ENCODE assay signal across 20 cellular contexts in the genomic region with DNA sequence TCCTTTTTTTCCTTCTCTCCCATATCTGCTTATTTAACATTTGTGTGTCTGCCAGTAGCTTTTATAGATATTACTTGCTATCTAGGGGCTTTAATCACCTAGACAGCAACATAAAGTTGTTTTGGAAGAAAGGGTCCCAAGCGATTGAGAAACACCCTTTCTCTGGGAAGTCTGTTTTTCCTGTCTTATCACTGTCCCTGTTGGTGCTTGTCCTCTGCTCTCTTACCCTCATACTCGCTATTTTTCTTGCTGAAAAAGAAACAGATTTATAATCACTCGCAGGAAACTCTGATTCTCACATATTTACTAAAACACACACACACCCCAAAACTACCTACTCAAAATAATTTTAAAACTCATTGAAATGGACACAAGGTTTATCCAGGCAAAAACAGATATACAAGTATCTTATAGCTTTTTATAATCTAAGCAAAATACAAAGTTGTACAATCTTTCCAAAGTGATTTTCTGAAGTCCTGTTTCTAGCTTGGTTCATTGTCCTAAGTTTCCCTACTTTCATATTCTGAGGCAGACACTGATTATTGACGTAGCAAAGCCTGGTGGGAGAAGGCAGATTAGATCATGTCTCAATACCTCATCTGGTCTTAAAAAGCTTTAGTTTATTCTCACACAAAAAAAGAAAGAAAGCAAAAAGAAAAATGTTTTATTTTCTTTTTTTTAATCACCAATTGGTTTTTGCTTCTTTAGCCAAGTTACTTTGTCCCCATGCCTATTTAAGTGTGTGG.
A peak's percentile ranks its signal among the peaks of the same experiment; 100 is the strongest.
DNase-seq lines count a peak whose midpoint lies in the region; ATAC-seq and TF ChIP-seq lines count a peak whose summit lies in the region.
"Had no signal": no experiment of that assay in that cellular context is flagged by ENCODE, and none has a peak within 500 bp of the region (broad histone marks: within the 10 kb centered on the region; RNA-seq: fewer than 3 reads in every experiment).

No MANE protein-coding gene starts in this region.

- H3K36me3 Mint-ChIP-seq in natural killer cell: no peaks in the 10 kb centered on the region
- H3K36me3 Mint-ChIP-seq in T-helper 2 cell treated with Interferon-gamma antibody and Interleukin-4, amounts not matched to agents 5 μg/mL and 100 μg/mL, for 36 hours (ENCODE audit: low read depth): no peaks in the 10 kb centered on the region
- H3K36me3 Mint-ChIP-seq: CD8-positive, alpha-beta T cell; IgD-negative memory B cell had no signal

- H3K9me3 ChIP-seq in left ventricle myocardium inferior (replicated peaks) (no peaks in the 10 kb centered on the region), subcutaneous abdominal adipose tissue (ENCODE audit: control insufficient read depth in 5 of 5, low read length in 5 of 5) (no peaks in the 10 kb centered on the region)
- H3K9me3 ChIP-seq: suprapubic skin, uterus had no signal

- peak; percentile 26 for DNase-seq in NAMALWA (ENCODE audit: low spot score)
- peak; percentile 31 for DNase-seq in choroid plexus epithelial cell (ENCODE audit: low read depth)
- no peak for DNase-seq in left ventricle myocardium inferior
- DNase-seq in natural killer cell: no peak
- no peak for DNase-seq in T-helper 2 cell treated with Interferon-gamma antibody and Interleukin-4, amounts not matched to agents 5 μg/mL and 100 μg/mL, for 36 hours (ENCODE audit: low spot score)
- DNase-seq: activated CD4-positive, alpha-beta T cell treated with anti-CD3 and anti-CD28 coated beads for 36 hours; activated naive CD4-positive, alpha-beta T cell treated with Interleukin-2 at 50 U/mL for 16 hours; activated T-cell treated with anti-CD3 and anti-CD28 coated beads, Interleukin-2, amount 50 U/mL, for 48 hours; aorta; CD8-positive, alpha-beta T cell; DMS153; midbrain; NCI-H1436 treated with DMSO at 0.1 percent for 48 hours; uterus had no signal

- H3K4me3 Mint-ChIP-seq in natural killer cell: no peak overlapping the region
- no peak overlapping the region for H3K4me3 Mint-ChIP-seq in T-helper 2 cell treated with Interferon-gamma antibody and Interleukin-4, amounts not matched to agents 5 μg/mL and 100 μg/mL, for 36 hours
- H3K4me3 Mint-ChIP-seq: activated CD4-positive, alpha-beta T cell treated with anti-CD3 and anti-CD28 coated beads for 36 hours; CD8-positive, alpha-beta T cell; IgD-negative memory B cell; natural killer cell treated with Interleukin-12 subunit alpha and Interleukin-12 subunit beta and Interleukin-15 and Interleukin-18, amount 100 ng/mL, for 72 hours had no signal

- no peaks in the 10 kb centered on the region for H3K4me1 Mint-ChIP-seq in natural killer cell
- H3K4me1 Mint-ChIP-seq in T-helper 2 cell treated with Interferon-gamma antibody and Interleukin-4, amounts not matched to agents 5 μg/mL and 100 μg/mL, for 36 hours (ENCODE audit: low read depth): no peaks in the 10 kb centered on the region
- H3K4me1 Mint-ChIP-seq: activated CD4-positive, alpha-beta T cell treated with anti-CD3 and anti-CD28 coated beads for 36 hours; IgD-negative memory B cell had no signal

- H3K36me3 ChIP-seq in left ventricle myocardium inferior (no peaks in the 10 kb centered on the region), subcutaneous abdominal adipose tissue (ENCODE audit: control insufficient read depth in 5 of 5, insufficient read depth in 5 of 5, low read length in 5 of 5) (no peaks in the 10 kb centered on the region)
- H3K36me3 ChIP-seq: suprapubic skin, uterus had no signal

- H3K9ac ChIP-seq in subcutaneous abdominal adipose tissue (ENCODE audit: low read length in 5 of 5): peak overlapping the region in 2 of 5 donors; percentile 1 to 35

- TF ChIP-seq CTCF in choroid plexus epithelial cell (conservative IDR thresholded peaks at IDR 0.05; ENCODE audit: low read depth, low read length) (no peak), left ventricle myocardium inferior (IDR thresholded peaks at IDR 0.05; ENCODE audit: borderline replicate concordance) (no peak), natural killer cell (IDR thresholded peaks at IDR 0.05) (no peak)

- peaks cover 39% of the 10 kb centered on the region for H3K4me1 ChIP-seq in left ventricle myocardium inferior
- H3K4me1 ChIP-seq in subcutaneous abdominal adipose tissue (ENCODE audit: control insufficient read depth in 5 of 5, insufficient read depth in 5 of 5, low read length in 5 of 5): peaks cover 0 to 6% (median 0%) of the 10 kb centered on the region in 5 donors
- H3K4me1 ChIP-seq: suprapubic skin, uterus had no signal

- H3K27ac ChIP-seq in left ventricle myocardium inferior (replicated peaks) (peak overlapping the region; percentile 79), subcutaneous abdominal adipose tissue (ENCODE audit: low read depth, low read length) (peak overlapping the region; percentile 2)
- H3K27ac ChIP-seq: suprapubic skin, uterus had no signal

- peaks cover 7 to 9% of the 10 kb centered on the region in 2 donors for H3K9me3 Mint-ChIP-seq in natural killer cell
- no peaks in the 10 kb centered on the region for H3K9me3 Mint-ChIP-seq in T-helper 2 cell treated with Interferon-gamma antibody and Interleukin-4, amounts not matched to agents 5 μg/mL and 100 μg/mL, for 36 hours
- H3K9me3 Mint-ChIP-seq: CD8-positive, alpha-beta T cell had no signal

- no peak for ATAC-seq in natural killer cell
- ATAC-seq in HG02973 (IDR thresholded peaks at IDR 0.05; ENCODE audit: unreplicated experiment): no peak
- ATAC-seq: activated CD4-positive, alpha-beta T cell treated with anti-CD3 and anti-CD28 coated beads for 36 hours; CD8-positive, alpha-beta T cell; esophagus mucosa; natural killer cell treated with Interleukin-12 subunit alpha and Interleukin-12 subunit beta and Interleukin-15 and Interleukin-18, amount 100 ng/mL, for 72 hours had no signal

- no peaks in the 10 kb centered on the region for H3K27me3 Mint-ChIP-seq in natural killer cell (ENCODE audit: low read depth in 2 of 2)
- H3K27me3 Mint-ChIP-seq in T-helper 2 cell treated with Interferon-gamma antibody and Interleukin-4, amounts not matched to agents 5 μg/mL and 100 μg/mL, for 36 hours (ENCODE audit: low read depth): no peaks in the 10 kb centered on the region
- H3K27me3 Mint-ChIP-seq: activated CD4-positive, alpha-beta T cell treated with anti-CD3 and anti-CD28 coated beads for 36 hours; IgD-negative memory B cell; natural killer cell treated with Interleukin-12 subunit alpha and Interleukin-12 subunit beta and Interleukin-15 and Interleukin-18, amount 100 ng/mL, for 72 hours had no signal

- intact Hi-C loops in left ventricle myocardium inferior (cut with micrococcal nuclease) (no loop called here), natural killer cell (cut with micrococcal nuclease) (no loop called here)

- H3K4me3 ChIP-seq in choroid plexus epithelial cell (ENCODE audit: low read depth, low read length) (no peak overlapping the region), left ventricle myocardium inferior (peak overlapping the region; percentile 22), subcutaneous abdominal adipose tissue (ENCODE audit: low read depth in 1 of 5, low read length in 5 of 5) (peak overlapping the region in 1 of 5 donors; percentile 16)
- H3K4me3 ChIP-seq: suprapubic skin, uterus had no signal

- H3K27me3 ChIP-seq in left ventricle myocardium inferior (ENCODE audit: low read depth): no peaks in the 10 kb centered on the region
- no peaks in the 10 kb centered on the region for H3K27me3 ChIP-seq in subcutaneous abdominal adipose tissue (ENCODE audit: control insufficient read depth in 5 of 5, insufficient read depth in 4 of 5, low read length in 5 of 5)
- H3K27me3 ChIP-seq: suprapubic skin, uterus had no signal

- H3K27ac Mint-ChIP-seq in natural killer cell: no peak overlapping the region
- H3K27ac Mint-ChIP-seq in T-helper 2 cell treated with Interferon-gamma antibody and Interleukin-4, amounts not matched to agents 5 μg/mL and 100 μg/mL, for 36 hours: no peak overlapping the region
- H3K27ac Mint-ChIP-seq: activated CD4-positive, alpha-beta T cell treated with anti-CD3 and anti-CD28 coated beads for 36 hours; CD8-positive, alpha-beta T cell; IgD-negative memory B cell; natural killer cell treated with Interleukin-12 subunit alpha and Interleukin-12 subunit beta and Interleukin-15 and Interleukin-18, amount 100 ng/mL, for 72 hours had no signal

Comparison
In these comparisons a context has a peak if more than half of its experiments do, and no peak if none do; other contexts are left out.
1. DNase-seq: peak in NAMALWA (single experiment) and choroid plexus epithelial cell (single experiment); none in left ventricle myocardium inferior (single experiment), natural killer cell (single experiment) and T-helper 2 cell treated with Interferon-gamma antibody and Interleukin-4, amounts not matched to agents 5 μg/mL and 100 μg/mL, for 36 hours (single experiment).